ENCODE assay signal across 8 cellular contexts in the genomic region with DNA sequence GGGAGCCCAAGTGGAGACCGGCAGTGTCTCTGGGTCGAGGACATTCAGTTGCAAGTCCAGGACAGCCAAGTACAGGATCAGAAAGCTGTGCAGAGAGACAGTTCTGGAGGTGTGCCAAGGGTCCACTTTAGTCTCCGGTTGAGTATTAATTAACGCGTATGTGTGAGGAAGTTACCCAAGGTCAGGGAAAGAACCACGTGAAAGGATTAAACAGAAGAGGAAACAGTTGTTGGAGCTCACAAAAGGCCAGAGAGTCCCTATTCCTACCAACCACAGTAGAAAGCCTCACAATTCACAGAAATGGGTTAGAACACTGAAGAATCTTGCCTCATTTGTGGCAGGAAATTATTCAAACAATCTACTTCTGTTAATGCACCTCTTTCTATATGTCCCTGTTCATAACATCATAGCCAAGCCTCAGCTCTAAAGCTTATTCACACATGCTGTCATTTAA. TPM values are rescaled to one million over a fixed set of nuclear protein-coding genes. Genes with fewer than 3 reads are reported as not detected.
A peak's percentile ranks its signal among the peaks of the same experiment; 100 is the strongest.
DNase-seq lines count a peak whose midpoint lies in the region; ATAC-seq lines count a peak whose summit lies in the region.

No MANE protein-coding gene starts in this region.

- H3K27ac ChIP-seq in effector memory CD4-positive, alpha-beta T cell (ENCODE audit: insufficient read depth, low read length, poor library complexity, severe bottlenecking), result no peak overlapping the region

- H3K9me3 Mint-ChIP-seq in dendritic cell treated with granulocyte-macrophage colony-stimulating factor and Interleukin-4, amounts not matched to agents 40 ng/mL and 50 ng/mL, for 4 days, result no peaks in the 10 kb centered on the region

- H3K36me3 ChIP-seq in effector memory CD4-positive, alpha-beta T cell (ENCODE audit: control insufficient read depth, insufficient read depth, low read length), result no peaks in the 10 kb centered on the region

- peak overlapping the region; percentile 55 for H3K4me3 Mint-ChIP-seq in dendritic cell treated with granulocyte-macrophage colony-stimulating factor and Interleukin-4, amounts not matched to agents 40 ng/mL and 50 ng/mL, for 4 days

- no peak overlapping the region for H3K4me3 ChIP-seq in effector memory CD4-positive, alpha-beta T cell (ENCODE audit: insufficient read depth, low read depth, low read length, poor library complexity, severe bottlenecking)

- ATAC-seq in Right ventricle myocardium inferior (peak; percentile 86), sciatic nerve (peak; percentile 74)

- H3K36me3 Mint-ChIP-seq in dendritic cell treated with granulocyte-macrophage colony-stimulating factor and Interleukin-4, amounts not matched to agents 40 ng/mL and 50 ng/mL, for 4 days (ENCODE audit: low read depth), result no peaks in the 10 kb centered on the region

- H3K27me3 Mint-ChIP-seq in dendritic cell treated with granulocyte-macrophage colony-stimulating factor and Interleukin-4, amounts not matched to agents 40 ng/mL and 50 ng/mL, for 4 days, result no peaks in the 10 kb centered on the region

- no peaks in the 10 kb centered on the region for H3K27me3 ChIP-seq in effector memory CD4-positive, alpha-beta T cell (replicated peaks; ENCODE audit: control insufficient read depth, insufficient read depth, low read length, poor library complexity, severe bottlenecking)

- H3K4me1 Mint-ChIP-seq in dendritic cell treated with granulocyte-macrophage colony-stimulating factor and Interleukin-4, amounts not matched to agents 40 ng/mL and 50 ng/mL, for 4 days (ENCODE audit: low read depth), result peaks cover 54% of the 10 kb centered on the region

- DNase-seq in Right ventricle myocardium inferior (ENCODE audit: missing footprints), result no peak
- no peak for DNase-seq in cardiac septum (ENCODE audit: low spot score)
- peak; percentile 38 for DNase-seq in NCI-H2196 treated with DMSO at 0.1 percent for 48 hours (lab: John Stamatoyannopoulos, UW; ENCODE audit: unreplicated experiment)
- no peak for DNase-seq in sciatic nerve (ENCODE audit: low spot score)
- DNase-seq in effector memory CD4-positive, alpha-beta T cell, result no peak
- DNase-seq in activated CD8-positive, alpha-beta memory T cell treated with anti-CD3 and anti-CD28 coated beads for 24 hours, result no peak
- DNase-seq in occipital lobe (lab: John Stamatoyannopoulos, UW), result no peak

- no peaks in the 10 kb centered on the region for H3K9me3 ChIP-seq in effector memory CD4-positive, alpha-beta T cell (ENCODE audit: control insufficient read depth, low read length)

- intact Hi-C loops in Right ventricle myocardium inferior (cut with DNase I) (loop anchor here (10.0 kb wide), 1 partner anchor 483 kb away; a partner anchor contains a TSS), cardiac septum (cut with DNase I) (no loop called here), sciatic nerve (cut with DNase I) (no loop called here)
- intact Hi-C loops in dendritic cell treated with granulocyte-macrophage colony-stimulating factor and Interleukin-4, amounts not matched to agents 40 ng/mL and 50 ng/mL, for 4 days (cut with micrococcal nuclease), result loop anchor here (1.0 kb wide), 1 partner anchor 9 kb away; no protein-coding TSS in a partner anchor

- H3K27ac Mint-ChIP-seq in dendritic cell treated with granulocyte-macrophage colony-stimulating factor and Interleukin-4, amounts not matched to agents 40 ng/mL and 50 ng/mL, for 4 days, result peak overlapping the region; percentile 87

- no peaks in the 10 kb centered on the region for H3K4me1 ChIP-seq in effector memory CD4-positive, alpha-beta T cell (ENCODE audit: control insufficient read depth, insufficient read depth, low read length, poor library complexity, severe bottlenecking)

RNA-seq across cellular contexts. Expression of a gene that starts 17.9 kb away (rescaled TPM):
- 0.95 TPM for total RNA-seq in Right ventricle myocardium inferior
- not detected for total RNA-seq in cardiac septum
- total RNA-seq in sciatic nerve, result 1.2 TPM
- 4.4 TPM for total RNA-seq in occipital lobe

Comparison
In these comparisons a context has a peak if more than half of its experiments do, and no peak if none do; other contexts are left out.
1. intact Hi-C loops: an anchor here in Right ventricle myocardium inferior (10.0 kb wide) and dendritic cell treated with granulocyte-macrophage colony-stimulating factor and Interleukin-4, amounts not matched to agents 40 ng/mL and 50 ng/mL, for 4 days (1.0 kb wide); none called in cardiac septum and sciatic nerve.